In the genomic region with DNA sequence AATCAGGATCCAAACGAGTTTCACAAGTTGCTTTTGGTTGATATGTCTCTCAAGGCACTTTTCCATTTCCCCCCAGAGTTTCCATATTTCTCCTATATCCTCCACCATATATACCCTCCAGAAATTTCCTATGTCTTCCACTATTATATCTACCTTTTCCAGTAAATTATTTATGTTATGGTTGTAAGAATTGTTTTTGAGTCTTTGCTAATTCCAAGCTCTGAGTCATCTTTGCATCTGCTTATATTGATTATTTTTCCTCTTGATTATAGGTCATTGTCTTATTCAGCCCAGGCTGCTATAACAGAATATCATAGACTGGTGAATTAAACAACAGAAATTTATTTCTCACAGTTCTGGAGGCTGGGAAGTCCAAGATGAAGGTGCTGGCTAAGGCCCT, we compare ENCODE assay signal across 28 cellular contexts. TPM values are rescaled to one million over a fixed set of nuclear protein-coding genes. Genes with fewer than 3 reads are reported as not detected.
"Had no signal": no experiment of that assay in that cellular context is flagged by ENCODE, and none has a peak within 500 bp of the region (broad histone marks: within the 10 kb centered on the region; RNA-seq: fewer than 3 reads in every experiment).

No MANE protein-coding gene starts in this region.

- H3K9ac ChIP-seq: neural progenitor cell, parathyroid adenoma had no signal

- DNase-seq: naive thymus-derived CD4-positive, alpha-beta T cell; natural killer cell; occipital lobe; ovary; posterior cingulate gyrus; retina; right lobe of liver; spleen; stimulated activated CD4-positive, alpha-beta T cell treated with anti-CD3 and anti-CD28 coated beads, Interleukin-12 subunit alpha, Interleukin-12 subunit beta, amount 100 ng/mL, for 4 hours; stimulated activated CD4-positive, alpha-beta T cell treated with anti-CD3 and anti-CD28 coated beads, Interleukin-1b, Interleukin-23, amount 100 ng/mL, for 48 hours; stimulated activated CD4-positive, alpha-beta T cell treated with anti-CD3 and anti-CD28 coated beads, Interleukin-4, amount 100 ng/mL, for 1 hour; stimulated activated CD4-positive, alpha-beta T cell treated with anti-CD3 and anti-CD28 coated beads, Interleukin-4, amount 100 ng/mL, for 4 hours; stimulated activated CD8-positive, alpha-beta memory T cell treated with anti-CD3 and anti-CD28 coated beads, Interleukin-4, amount 100 ng/mL, for 48 hours; stimulated activated naive CD4-positive, alpha-beta T cell treated with Interleukin-2 at 50 U/mL for 16 hours; stomach; thyroid gland; trophoblast cell; upper lobe of left lung had no signal

- H3K27me3 ChIP-seq: neural progenitor cell, ovary, right atrium auricular region, right lobe of liver, sigmoid colon, stomach, thyroid gland, tibial nerve, upper lobe of left lung, vagina had no signal

- H3K9me3 ChIP-seq: ovary, right lobe of liver, thyroid gland, vagina had no signal

- H3K27ac ChIP-seq: neural progenitor cell, ovary, parathyroid adenoma, right lobe of liver, skin epidermis, spleen, stomach, thoracic aorta, thyroid gland, tibial nerve, upper lobe of left lung, vagina had no signal

- ATAC-seq: naive thymus-derived CD4-positive, alpha-beta T cell; natural killer cell; right lobe of liver; stimulated activated memory B cell treated with anti-CD40 and anti-IgM and Interleukin-4, amounts not matched to agents 10 μg/mL and 1 μg/mL and 100 μg/mL, for 72 hours had no signal

- H3K36me3 ChIP-seq: neural progenitor cell, ovary, right lobe of liver, sigmoid colon, spleen, thoracic aorta, thyroid gland, tibial nerve, upper lobe of left lung, vagina had no signal

- H3K4me1 ChIP-seq: neural progenitor cell, parathyroid adenoma, right lobe of liver, spleen, tibial nerve, upper lobe of left lung, vagina had no signal

- H3K4me3 ChIP-seq: neural progenitor cell, ovary, right atrium auricular region, right lobe of liver, sigmoid colon, skin epidermis, smooth muscle cell, spleen, stomach, thoracic aorta, thyroid gland, tibial nerve, upper lobe of left lung, vagina had no signal

RNA-seq across cellular contexts. Expression of a gene that starts 12.7 kb away (rescaled TPM):
- total RNA-seq: natural killer cell had no signal
- polyA plus RNA-seq: naive thymus-derived CD4-positive, alpha-beta T cell had no signal
